7 cellular contexts compared by ENCODE assay signal in genomic region chr1:222376791-222377190, GRCh38.
A peak's percentile ranks its signal among the peaks of the same experiment; 100 is the strongest.
DNase-seq lines count a peak whose midpoint lies in the region; ATAC-seq and TF ChIP-seq lines count a peak whose summit lies in the region.
"Not testable (repeated sequence)": the region's sequence is repeated elsewhere in the genome, so short reads cannot be mapped to it uniquely, and the experiment has no call there.

No MANE protein-coding gene starts in this region.

- TF ChIP-seq CTCF in IMR-90 (conservative IDR thresholded peaks at IDR 0.05; ENCODE audit: low read depth, low read length); mammary epithelial cell (conservative IDR thresholded peaks at IDR 0.05 in 1 of 2, IDR thresholded peaks at IDR 0.05 in 1 of 2; ENCODE audit: extremely low read depth in 1 of 2, insufficient read depth in 1 of 2, low read depth in 1 of 2, low read length in 2 of 2); foreskin keratinocyte (conservative IDR thresholded peaks at IDR 0.05): not testable (repeated sequence)

- not testable (repeated sequence) for H3K36me3 ChIP-seq in IMR-90 (ENCODE audit: control insufficient read depth, insufficient read depth, low read length); SJSA1; mammary epithelial cell (ENCODE audit: insufficient read depth, low read length)

- not testable (repeated sequence) for TF ChIP-seq POLR2A in IMR-90 (IDR thresholded peaks at IDR 0.05; ENCODE audit: low read depth, low read length)

- H3K23ac ChIP-seq in IMR-90 (ENCODE audit: low read depth, low read length): 0 out of 2 replicates have a peak overlapping the region, but pooled peaks have one; percentile 63

- not testable (repeated sequence) for H3K9me3 ChIP-seq in IMR-90 (ENCODE audit: control insufficient read depth, insufficient read depth, low read length); SJSA1 (replicated peaks); mammary epithelial cell (replicated peaks; ENCODE audit: insufficient read depth, low read length)

- not testable (repeated sequence) for H3K79me2 ChIP-seq in mammary epithelial cell (ENCODE audit: insufficient read depth, low read length)

- H3K4me1 ChIP-seq in IMR-90 (ENCODE audit: control insufficient read depth, insufficient read depth, low read length) (peaks cover 23% of the 10 kb centered on the region), SJSA1 (replicated peaks) (peaks cover 45% of the 10 kb centered on the region)
- not testable (repeated sequence) for H3K4me1 ChIP-seq in mammary epithelial cell (ENCODE audit: insufficient read depth, low read length); foreskin keratinocyte

- H3K9ac ChIP-seq in IMR-90 (ENCODE audit: low read depth, low read length); mammary epithelial cell (ENCODE audit: insufficient read depth, low read length): not testable (repeated sequence)

- H2BK15ac ChIP-seq in IMR-90 (ENCODE audit: low read depth, low read length): peak overlapping the region; percentile 87; the same call in 2 of the 3 replicates

- peak overlapping the region; percentile 39; the same call in 1 of the 2 replicates for H3K18ac ChIP-seq in IMR-90 (ENCODE audit: low read depth, low read length)

- CTCF ChIA-PET in IMR-90 (lab: Yijun Ruan, JAX); mammary epithelial cell (lab: Charles Lee; ENCODE audit: low non-redundant PET): not testable (repeated sequence)

- H3K27ac ChIP-seq in IMR-90 (ENCODE audit: insufficient read depth, low read length); mammary epithelial cell (ENCODE audit: insufficient read depth, low read depth, low read length); foreskin keratinocyte: not testable (repeated sequence)
- 0 out of 2 replicates have a peak overlapping the region, but pooled peaks have one; percentile 52 for H3K27ac ChIP-seq in SJSA1

- peak overlapping the region; percentile 87 for H2BK120ac ChIP-seq in IMR-90 (ENCODE audit: low read depth, low read length)

- H3K4me3 ChIP-seq in IMR-90 (ENCODE audit: insufficient read depth, low read depth, low read length); SJSA1; mammary epithelial cell (replicated peaks in 1 of 3; ENCODE audit: insufficient read depth in 1 of 3, low read depth in 2 of 3, low read length in 3 of 3): not testable (repeated sequence)

- not testable (repeated sequence) for H3K4me2 ChIP-seq in IMR-90 (ENCODE audit: low read depth, low read length); mammary epithelial cell (ENCODE audit: insufficient read depth, low read depth, low read length)

- not testable (repeated sequence) for H3K27me3 ChIP-seq in IMR-90 (ENCODE audit: control insufficient read depth, insufficient read depth, low read length); SJSA1 (replicated peaks); mammary epithelial cell (ENCODE audit: insufficient read depth, low read length); foreskin keratinocyte

- not testable (repeated sequence) for H4K20me1 ChIP-seq in IMR-90 (ENCODE audit: insufficient read depth, low read length); mammary epithelial cell (ENCODE audit: insufficient read depth, low read length)

- H2AK5ac ChIP-seq in IMR-90 (ENCODE audit: low read depth, low read length): not testable (repeated sequence)

- dilution Hi-C loops in IMR-90 (cut with HindIII; ENCODE audit: low sequenced_read_pairs, unreplicated experiment); mammary epithelial cell (cut with HindIII; ENCODE audit: low sequenced_read_pairs): not testable (repeated sequence)

- H3K4me3 Mint-ChIP-seq in stimulated activated effector memory CD8-positive, alpha-beta T cell treated with anti-CD3 and anti-CD28 coated beads, Interleukin-12 subunit alpha, Interleukin-12 subunit beta, amount 100 ng/mL, for 72 hours: not testable (repeated sequence)

- peak overlapping the region; percentile 85 for H2BK20ac ChIP-seq in IMR-90 (ENCODE audit: low read depth, low read length)

- H3K27ac Mint-ChIP-seq in stimulated activated effector memory CD8-positive, alpha-beta T cell treated with anti-CD3 and anti-CD28 coated beads, Interleukin-12 subunit alpha, Interleukin-12 subunit beta, amount 100 ng/mL, for 72 hours: not testable (repeated sequence)

- H4K5ac ChIP-seq in IMR-90 (ENCODE audit: low read depth, low read length): peak overlapping the region; percentile 70; the same call in 1 of the 2 replicates

- POLR2A ChIA-PET in IMR-90 (lab: Charles Lee; ENCODE audit: unreplicated experiment): not testable (repeated sequence)

- not testable (repeated sequence) for BruUV-seq in IMR-90 (replicated peaks; lab: Mats Ljungman, UMichigan); mammary epithelial cell (replicated peaks; lab: Mats Ljungman, UMichigan)

- not testable (repeated sequence) for H3K9me3 Mint-ChIP-seq in stimulated activated effector memory CD8-positive, alpha-beta T cell treated with anti-CD3 and anti-CD28 coated beads, Interleukin-12 subunit alpha, Interleukin-12 subunit beta, amount 100 ng/mL, for 72 hours

- not testable (repeated sequence) for H3K4me1 Mint-ChIP-seq in stimulated activated effector memory CD8-positive, alpha-beta T cell treated with anti-CD3 and anti-CD28 coated beads, Interleukin-12 subunit alpha, Interleukin-12 subunit beta, amount 100 ng/mL, for 72 hours

- no CpG with 5 or more reads among the region's 1 CpG for WGBS in IMR-90 (ENCODE audit: extremely low coverage in 2 of 2, insufficient read length in 1 of 2), 2 experiments
- WGBS in mammary epithelial cell (ENCODE audit: low coverage, missing lambda C conversion rate): 100% methylated on average over 1 of the region's 1 CpG

- in situ Hi-C loops in IMR-90 (cut with MboI; ENCODE audit: low sequenced_read_pairs): loop anchor here (10.0 kb wide), 1 partner anchor 258 kb away; no protein-coding TSS in a partner anchor
- in situ Hi-C loops in mammary epithelial cell (cut with MboI; ENCODE audit: low sequenced_read_pairs in 2 of 2): not testable (repeated sequence)

- not testable (repeated sequence) for TF ChIP-seq RAD21 in IMR-90 (IDR thresholded peaks at IDR 0.05; ENCODE audit: low read length)

- H2AFZ ChIP-seq in IMR-90 (replicated peaks; ENCODE audit: low read length, poor library complexity); mammary epithelial cell (ENCODE audit: low read depth, low read length): not testable (repeated sequence)

- not testable (repeated sequence) for H3K79me1 ChIP-seq in IMR-90 (ENCODE audit: low read depth in 1 of 2, low read length in 2 of 2)

- H2BK5ac ChIP-seq in IMR-90 (ENCODE audit: low read depth, low read length, poor library complexity, severe bottlenecking): peak overlapping the region; percentile 61

- intact Hi-C loops in IMR-90 (cut with micrococcal nuclease); mammary epithelial cell (cut with micrococcal nuclease): not testable (repeated sequence)

- ATAC-seq in IMR-90 (ENCODE audit: low read depth) (peak; percentile 82), foreskin keratinocyte (peak; percentile 75)
- ATAC-seq in stimulated activated effector memory CD8-positive, alpha-beta T cell treated with anti-CD3 and anti-CD28 coated beads, Interleukin-12 subunit alpha, Interleukin-12 subunit beta, amount 100 ng/mL, for 72 hours: peak; percentile 11

- H3K56ac ChIP-seq in IMR-90 (ENCODE audit: extremely low read depth, insufficient read depth, low read length): 0 out of 2 replicates have a peak overlapping the region, but pooled peaks have one; percentile 16

- H3K9me1 ChIP-seq in IMR-90 (ENCODE audit: insufficient read depth, low read length): peaks cover 18% of the 10 kb centered on the region

- peak overlapping the region; percentile 54 for H3K14ac ChIP-seq in IMR-90 (replicated peaks; ENCODE audit: low read depth, low read length)

- peak overlapping the region; percentile 69; the same call in 1 of the 2 replicates for H4K91ac ChIP-seq in IMR-90 (ENCODE audit: insufficient read depth, low read depth, low read length)

- DNase-seq in EL: peak; percentile 31
- peak; percentile 47 for DNase-seq in HCEC 1CT
- DNase-seq in IMR-90: peak; percentile 60
- DNase-seq in SJSA1 (ENCODE audit: low read depth in 1 of 2, low spot score in 2 of 2): peak in 1 of 2 experiments; percentile 18
- DNase-seq in mammary epithelial cell: peak; percentile 28
- DNase-seq in foreskin keratinocyte: peak in 1 of 2 donors; percentile 21
- DNase-seq in stimulated activated effector memory CD8-positive, alpha-beta T cell treated with anti-CD3 and anti-CD28 coated beads, Interleukin-12 subunit alpha, Interleukin-12 subunit beta, amount 100 ng/mL, for 72 hours (ENCODE audit: low spot score in 2 of 2): not testable (repeated sequence)

- H3K4ac ChIP-seq in IMR-90 (ENCODE audit: low read depth, low read length): peak overlapping the region; percentile 86

- peak overlapping the region; percentile 27 to 48; a peak in 2 of 4 replicates for H4K8ac ChIP-seq in IMR-90 (ENCODE audit: low read depth in 2 of 2, low read length in 2 of 2)

- not testable (repeated sequence) for H2AK9ac ChIP-seq in IMR-90 (replicated peaks; ENCODE audit: low read depth, low read length, poor library complexity)

- H3K36me3 Mint-ChIP-seq in stimulated activated effector memory CD8-positive, alpha-beta T cell treated with anti-CD3 and anti-CD28 coated beads, Interleukin-12 subunit alpha, Interleukin-12 subunit beta, amount 100 ng/mL, for 72 hours: not testable (repeated sequence)

TF ChIP-seq in IMR-90, 13 proteins besides CTCF, POLR2A, EP300 and RAD21:
- TF ChIP-seq FOS (IDR thresholded peaks at IDR 0.05; ENCODE audit: low read depth, low read length) (peak; percentile 32; the same call in 1 of the 2 replicates), MXI1 (IDR thresholded peaks at IDR 0.05; ENCODE audit: borderline replicate concordance, low read depth, low read length) (0 out of 2 replicates have a peak, but pooled peaks have one; percentile 10)

Comparison
In these comparisons a context has a peak if more than half of its experiments do, and no peak if none do; other contexts are left out.
1. ATAC-seq: peak in every context shown above with its lines; median percentile 82 in IMR-90; 75 in foreskin keratinocyte; 11 in stimulated activated effector memory CD8-positive, alpha-beta T cell treated with anti-CD3 and anti-CD28 coated beads, Interleukin-12 subunit alpha, Interleukin-12 subunit beta, amount 100 ng/mL, for 72 hours.